ENCODE assay signal across 1 cellular context in genomic region chr16:3029499-3030127, GRCh38.
TF ChIP-seq lines count a peak whose summit lies in the region.

No MANE protein-coding gene starts in this region.

TF ChIP-seq in K562, 482 proteins besides CTCF, POLR2A, EP300 and RAD21 (continued from another document and continues in another):
- TF ChIP-seq L3MBTL2 (IDR thresholded peaks at IDR 0.05) (peak; percentile 98), ZNF347 (CRISPR knock-in tag; IDR thresholded peaks at IDR 0.05; ENCODE audit: low read depth) (no peak), HDAC2 (IDR thresholded peaks at IDR 0.05) (no peak), KDM5B (IDR thresholded peaks at IDR 0.05; ENCODE audit: insufficient replicate concordance, low read depth, low read length) (peak; percentile 53), HNRNPLL (IDR thresholded peaks at IDR 0.05; ENCODE audit: low read depth, low read length, poor library complexity, severe bottlenecking) (peak; percentile 44), JUN (IDR thresholded peaks at IDR 0.05; ENCODE audit: borderline replicate concordance, low read depth, low read length) (no peak), JUN (CRISPR knock-in tag; IDR thresholded peaks at IDR 0.05; ENCODE audit: borderline replicate concordance) (no peak), RFX5 (IDR thresholded peaks at IDR 0.05; ENCODE audit: low read depth, low read length) (no peak), MTA2 (IDR thresholded peaks at IDR 0.05; ENCODE audit: low read depth) (no peak), ID3 (CRISPR knock-in tag; IDR thresholded peaks at IDR 0.05) (no peak), ID3 (tag; IDR thresholded peaks at IDR 0.05) (no peak), BHLHE40 (IDR thresholded peaks at IDR 0.05; ENCODE audit: low read length) (peak; percentile 50), FOXJ3 (CRISPR knock-in tag; IDR thresholded peaks at IDR 0.05) (no peak), EWSR1 (IDR thresholded peaks at IDR 0.05; ENCODE audit: borderline replicate concordance, low read depth, partially characterized antibody) (no peak), TGIF2 (CRISPR knock-in tag; IDR thresholded peaks at IDR 0.05) (no peak), CCAR2 (IDR thresholded peaks at IDR 0.05; ENCODE audit: low read depth, low read length) (no peak), ZNF318 (IDR thresholded peaks at IDR 0.05; ENCODE audit: borderline replicate concordance in 1 of 2, low read depth in 1 of 2) (no peak), ETV6 (IDR thresholded peaks at IDR 0.05; ENCODE audit: borderline replicate concordance in 1 of 2, low read depth in 2 of 2, low read length in 1 of 2) (no peak), ETV6 (CRISPR knock-in tag; IDR thresholded peaks at IDR 0.05; ENCODE audit: borderline replicate concordance) (no peak), ZNF408 (CRISPR knock-in tag; IDR thresholded peaks at IDR 0.05; ENCODE audit: low read depth) (no peak), ZNF121 (CRISPR knock-in tag; conservative IDR thresholded peaks at IDR 0.05) (no peak), C11orf30 (IDR thresholded peaks at IDR 0.05; ENCODE audit: low read depth) (no peak), ZNF583 (CRISPR knock-in tag; IDR thresholded peaks at IDR 0.05) (no peak), ZNF76 (CRISPR knock-in tag; IDR thresholded peaks at IDR 0.05; ENCODE audit: borderline replicate concordance) (no peak), RBBP5 (IDR thresholded peaks at IDR 0.05; ENCODE audit: borderline replicate concordance, insufficient read depth, low read length, poor library complexity, severe bottlenecking) (peak; percentile 45), NR0B1 (IDR thresholded peaks at IDR 0.05; ENCODE audit: partially characterized antibody) (no peak), MAZ (CRISPR knock-in tag; conservative IDR thresholded peaks at IDR 0.05 in 1 of 2, IDR thresholded peaks at IDR 0.05 in 1 of 2) (peak in 1 of 2 experiments; percentile 46; a peak in 1 of 4 replicates), SPI1 (IDR thresholded peaks at IDR 0.05; ENCODE audit: borderline replicate concordance, low read depth, low read length) (no peak), HDAC3 (IDR thresholded peaks at IDR 0.05; ENCODE audit: borderline replicate concordance, partially characterized antibody) (no peak), ZC3H11A (IDR thresholded peaks at IDR 0.05; ENCODE audit: low read depth, low read length) (no peak), GTF2B (IDR thresholded peaks at IDR 0.05; ENCODE audit: extremely low read depth, insufficient read length) (no peak), ZNF717 (CRISPR knock-in tag; IDR thresholded peaks at IDR 0.05) (no peak), BCOR (IDR thresholded peaks at IDR 0.05) (no peak), ZNF77 (CRISPR knock-in tag; IDR thresholded peaks at IDR 0.05) (no peak), SMC3 (conservative IDR thresholded peaks at IDR 0.05; ENCODE audit: insufficient read depth, low read depth, low read length) (0 out of 2 replicates have a peak, but pooled peaks have one; percentile 1), ATF3 (IDR thresholded peaks at IDR 0.05) (no peak), ATF3 (CRISPR knock-in tag; conservative IDR thresholded peaks at IDR 0.05) (0 out of 2 replicates have a peak, but pooled peaks have one; percentile 21), CREB1 (IDR thresholded peaks at IDR 0.05) (no peak), CREB1 (CRISPR knock-in tag; IDR thresholded peaks at IDR 0.05) (peak; percentile 20; the same call in 1 of the 2 replicates), NBN (IDR thresholded peaks at IDR 0.05; ENCODE audit: low read depth) (no peak), FOXJ2 (tag; IDR thresholded peaks at IDR 0.05) (no peak), SMARCC2 (IDR thresholded peaks at IDR 0.05; ENCODE audit: low read depth) (no peak), PATZ1 (CRISPR knock-in tag; IDR thresholded peaks at IDR 0.05; ENCODE audit: borderline replicate concordance) (no peak), RUNX1 (IDR thresholded peaks at IDR 0.05; ENCODE audit: low read depth) (no peak), XRCC5 (IDR thresholded peaks at IDR 0.05; ENCODE audit: low read depth, low read length) (no peak), RBFOX2 (IDR thresholded peaks at IDR 0.05; ENCODE audit: low read depth, low read length) (0 out of 2 replicates have a peak, but pooled peaks have one; percentile 21), ZNF75A (CRISPR knock-in tag; IDR thresholded peaks at IDR 0.05) (no peak)
- TF ChIP-seq, protein P1, sequence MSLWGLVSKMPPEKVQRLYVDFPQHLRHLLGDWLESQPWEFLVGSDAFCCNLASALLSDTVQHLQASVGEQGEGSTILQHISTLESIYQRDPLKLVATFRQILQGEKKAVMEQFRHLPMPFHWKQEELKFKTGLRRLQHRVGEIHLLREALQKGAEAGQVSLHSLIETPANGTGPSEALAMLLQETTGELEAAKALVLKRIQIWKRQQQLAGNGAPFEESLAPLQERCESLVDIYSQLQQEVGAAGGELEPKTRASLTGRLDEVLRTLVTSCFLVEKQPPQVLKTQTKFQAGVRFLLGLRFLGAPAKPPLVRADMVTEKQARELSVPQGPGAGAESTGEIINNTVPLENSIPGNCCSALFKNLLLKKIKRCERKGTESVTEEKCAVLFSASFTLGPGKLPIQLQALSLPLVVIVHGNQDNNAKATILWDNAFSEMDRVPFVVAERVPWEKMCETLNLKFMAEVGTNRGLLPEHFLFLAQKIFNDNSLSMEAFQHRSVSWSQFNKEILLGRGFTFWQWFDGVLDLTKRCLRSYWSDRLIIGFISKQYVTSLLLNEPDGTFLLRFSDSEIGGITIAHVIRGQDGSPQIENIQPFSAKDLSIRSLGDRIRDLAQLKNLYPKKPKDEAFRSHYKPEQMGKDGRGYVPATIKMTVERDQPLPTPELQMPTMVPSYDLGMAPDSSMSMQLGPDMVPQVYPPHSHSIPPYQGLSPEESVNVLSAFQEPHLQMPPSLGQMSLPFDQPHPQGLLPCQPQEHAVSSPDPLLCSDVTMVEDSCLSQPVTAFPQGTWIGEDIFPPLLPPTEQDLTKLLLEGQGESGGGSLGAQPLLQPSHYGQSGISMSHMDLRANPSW (CRISPR knock-in tag; IDR thresholded peaks at IDR 0.05), result no peak
- TF ChIP-seq, protein P2, sequence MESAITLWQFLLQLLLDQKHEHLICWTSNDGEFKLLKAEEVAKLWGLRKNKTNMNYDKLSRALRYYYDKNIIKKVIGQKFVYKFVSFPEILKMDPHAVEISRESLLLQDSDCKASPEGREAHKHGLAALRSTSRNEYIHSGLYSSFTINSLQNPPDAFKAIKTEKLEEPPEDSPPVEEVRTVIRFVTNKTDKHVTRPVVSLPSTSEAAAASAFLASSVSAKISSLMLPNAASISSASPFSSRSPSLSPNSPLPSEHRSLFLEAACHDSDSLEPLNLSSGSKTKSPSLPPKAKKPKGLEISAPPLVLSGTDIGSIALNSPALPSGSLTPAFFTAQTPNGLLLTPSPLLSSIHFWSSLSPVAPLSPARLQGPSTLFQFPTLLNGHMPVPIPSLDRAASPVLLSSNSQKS (CRISPR knock-in tag; IDR thresholded peaks at IDR 0.05), result no peak
- TF ChIP-seq, protein P3, sequence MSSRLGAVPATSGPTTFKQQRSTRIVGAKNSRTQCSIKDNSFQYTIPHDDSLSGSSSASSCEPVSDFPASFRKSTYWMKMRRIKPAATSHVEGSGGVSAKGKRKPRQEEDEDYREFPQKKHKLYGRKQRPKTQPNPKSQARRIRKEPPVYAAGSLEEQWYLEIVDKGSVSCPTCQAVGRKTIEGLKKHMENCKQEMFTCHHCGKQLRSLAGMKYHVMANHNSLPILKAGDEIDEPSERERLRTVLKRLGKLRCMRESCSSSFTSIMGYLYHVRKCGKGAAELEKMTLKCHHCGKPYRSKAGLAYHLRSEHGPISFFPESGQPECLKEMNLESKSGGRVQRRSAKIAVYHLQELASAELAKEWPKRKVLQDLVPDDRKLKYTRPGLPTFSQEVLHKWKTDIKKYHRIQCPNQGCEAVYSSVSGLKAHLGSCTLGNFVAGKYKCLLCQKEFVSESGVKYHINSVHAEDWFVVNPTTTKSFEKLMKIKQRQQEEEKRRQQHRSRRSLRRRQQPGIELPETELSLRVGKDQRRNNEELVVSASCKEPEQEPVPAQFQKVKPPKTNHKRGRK (tag; IDR thresholded peaks at IDR 0.05), result no peak
